ENCODE assay signal across 9 cellular contexts in genomic region chr2:109381327-109381820, GRCh38.
"Had no signal": no experiment of that assay in that cellular context is flagged by ENCODE, and none has a peak within 500 bp of the region (broad histone marks: within the 10 kb centered on the region; RNA-seq: fewer than 3 reads in every experiment).

No MANE protein-coding gene starts in this region.

- H3K27ac ChIP-seq: prostate gland, right lobe of liver, thoracic aorta had no signal

- H3K36me3 ChIP-seq: prostate gland, right lobe of liver, thoracic aorta had no signal

- DNase-seq: activated CD4-positive, alpha-beta T cell treated with anti-CD3 and anti-CD28 coated beads, Interleukin-2, amount 50 U/mL, for 48 hours; erythroblast; SHP77 treated with DMSO at 0.1 percent for 48 hours; stimulated activated CD4-positive, alpha-beta T cell treated with anti-CD3 and anti-CD28 coated beads, Interleukin-4, amount 100 ng/mL, for 24 hours; T-helper 17 cell had no signal

- H3K9me3 ChIP-seq: prostate gland, right lobe of liver, thoracic aorta had no signal

- ATAC-seq: naive thymus-derived CD4-positive, alpha-beta T cell; right lobe of liver; T-helper 17 cell had no signal

- H3K27me3 ChIP-seq: right lobe of liver had no signal

- H3K4me3 ChIP-seq: prostate gland, right lobe of liver, thoracic aorta had no signal

- H3K4me1 ChIP-seq: prostate gland, right lobe of liver had no signal
